In genomic region chr14:71341160-71341559, GRCh38 we compare ENCODE assay signal across 27 cellular contexts. TPM values are rescaled to one million over a fixed set of nuclear protein-coding genes. Genes with fewer than 3 reads are reported as not detected.
DNase-seq lines count a peak whose midpoint lies in the region; ATAC-seq and TF ChIP-seq lines count a peak whose summit lies in the region.
"Had no signal": no experiment of that assay in that cellular context is flagged by ENCODE, and none has a peak within 500 bp of the region (broad histone marks: within the 10 kb centered on the region; RNA-seq: fewer than 3 reads in every experiment).

No MANE protein-coding gene starts in this region.

- H3K27me3 Mint-ChIP-seq in activated CD8-positive, alpha-beta T cell treated with anti-CD3 and anti-CD28 coated beads, Interleukin-2, amount 10 ng/mL, durations not matched to agents 7 days and 5 days (ENCODE audit: low read depth) = no peaks in the 10 kb centered on the region
- H3K27me3 Mint-ChIP-seq in activated CD8-positive, alpha-beta T cell treated with anti-CD3 and anti-CD28 coated beads for 36 hours = no peaks in the 10 kb centered on the region
- H3K27me3 Mint-ChIP-seq: activated CD4-positive, alpha-beta memory T cell treated with anti-CD3 and anti-CD28 coated beads for 36 hours; stimulated activated memory B cell treated with anti-CD40 and anti-IgM and Interleukin-4, amounts not matched to agents 10 μg/mL and 1 μg/mL and 100 μg/mL, for 72 hours; type B pancreatic cell had no signal

- H3K9me3 Mint-ChIP-seq in activated CD8-positive, alpha-beta T cell treated with anti-CD3 and anti-CD28 coated beads, Interleukin-2, amount 10 ng/mL, durations not matched to agents 7 days and 5 days (ENCODE audit: insufficient read depth) = peaks cover 7% of the 10 kb centered on the region
- H3K9me3 Mint-ChIP-seq in activated CD8-positive, alpha-beta T cell treated with anti-CD3 and anti-CD28 coated beads for 36 hours = peaks cover 5% of the 10 kb centered on the region
- H3K9me3 Mint-ChIP-seq: activated CD4-positive, alpha-beta memory T cell treated with anti-CD3 and anti-CD28 coated beads for 36 hours; CD8-positive, alpha-beta T cell; GM23338; HFFc6; stimulated activated memory B cell treated with anti-CD40 and anti-IgM and Interleukin-4, amounts not matched to agents 10 μg/mL and 1 μg/mL and 100 μg/mL, for 72 hours had no signal

- ATAC-seq in activated CD8-positive, alpha-beta T cell treated with anti-CD3 and anti-CD28 coated beads, Interleukin-2, amount 10 ng/mL, durations not matched to agents 7 days and 5 days = no peak
- ATAC-seq in activated CD8-positive, alpha-beta T cell treated with anti-CD3 and anti-CD28 coated beads for 36 hours = no peak
- ATAC-seq in GM18498 (IDR thresholded peaks at IDR 0.05; ENCODE audit: unreplicated experiment) (no peak), GM19324 (IDR thresholded peaks at IDR 0.05; ENCODE audit: low FRiP score, unreplicated experiment) (no peak)
- ATAC-seq: activated naive CD4-positive, alpha-beta T cell treated with anti-CD3 and anti-CD28 coated beads, Interleukin-2, amount 50 U/mL, for 72 hours; CD8-positive, alpha-beta T cell; GM23338; left cardiac atrium; mucosa of descending colon; stimulated activated memory B cell treated with anti-CD40 and anti-IgM and Interleukin-4, amounts not matched to agents 10 μg/mL and 1 μg/mL and 100 μg/mL, for 72 hours had no signal

- no peak for TF ChIP-seq CTCF in activated CD8-positive, alpha-beta T cell treated with anti-CD3 and anti-CD28 coated beads for 36 hours (IDR thresholded peaks at IDR 0.05)
- TF ChIP-seq CTCF in RWPE1 (conservative IDR thresholded peaks at IDR 0.05; ENCODE audit: low read depth) = no peak

- H3K4me1 Mint-ChIP-seq in activated CD8-positive, alpha-beta T cell treated with anti-CD3 and anti-CD28 coated beads, Interleukin-2, amount 10 ng/mL, durations not matched to agents 7 days and 5 days (ENCODE audit: low read depth) = peaks cover 9% of the 10 kb centered on the region
- H3K4me1 Mint-ChIP-seq in activated CD8-positive, alpha-beta T cell treated with anti-CD3 and anti-CD28 coated beads for 36 hours (ENCODE audit: low read depth) = peaks cover 26% of the 10 kb centered on the region

- intact Hi-C loops in activated CD8-positive, alpha-beta T cell treated with anti-CD3 and anti-CD28 coated beads for 36 hours (cut with micrococcal nuclease) = no loop called here

- no peak overlapping the region for H3K4me3 Mint-ChIP-seq in activated CD8-positive, alpha-beta T cell treated with anti-CD3 and anti-CD28 coated beads, Interleukin-2, amount 10 ng/mL, durations not matched to agents 7 days and 5 days
- H3K4me3 Mint-ChIP-seq in activated CD8-positive, alpha-beta T cell treated with anti-CD3 and anti-CD28 coated beads for 36 hours = no peak overlapping the region
- H3K4me3 Mint-ChIP-seq: activated CD4-positive, alpha-beta memory T cell treated with anti-CD3 and anti-CD28 coated beads for 36 hours; CD8-positive, alpha-beta T cell; GM23338; HFFc6; nephron progenitor cell; stimulated activated memory B cell treated with anti-CD40 and anti-IgM and Interleukin-4, amounts not matched to agents 10 μg/mL and 1 μg/mL and 100 μg/mL, for 72 hours; type B pancreatic cell had no signal

- H3K27ac ChIP-seq in RWPE1 = no peak overlapping the region
- H3K27ac ChIP-seq: KMS-11, ovary had no signal

- DNase-seq in activated CD8-positive, alpha-beta T cell treated with anti-CD3 and anti-CD28 coated beads, Interleukin-2, amount 10 ng/mL, durations not matched to agents 7 days and 5 days = no peak
- no peak for DNase-seq in activated CD8-positive, alpha-beta T cell treated with anti-CD3 and anti-CD28 coated beads for 36 hours
- DNase-seq in NOMO-1 treated with dmso at 0.1 percent for 144 hours (lab: John Stamatoyannopoulos, UW; ENCODE audit: unreplicated experiment) (peak; percentile 34), iris pigment epithelial cell (ENCODE audit: low read depth) (peak; percentile 41), NCI-H69 (lab: John Stamatoyannopoulos, UW) (no peak), RWPE1 (ENCODE audit: low spot score) (no peak)
- DNase-seq: activated CD4-positive, alpha-beta memory T cell treated with anti-CD3 and anti-CD28 coated beads for 36 hours; activated CD4-positive, alpha-beta T cell treated with anti-CD3 and anti-CD28 coated beads for 1 hour; amygdala; CD8-positive, alpha-beta T cell; HFFc6; hypothalamus; left cardiac atrium; MM.1S; mucosa of descending colon; NCI-H1436 treated with DMSO at 0.1 percent for 48 hours; NCI-H226; nephron progenitor cell; ovary; SK-N-SH had no signal

- H3K36me3 Mint-ChIP-seq in activated CD8-positive, alpha-beta T cell treated with anti-CD3 and anti-CD28 coated beads, Interleukin-2, amount 10 ng/mL, durations not matched to agents 7 days and 5 days (ENCODE audit: low read depth) = peaks cover 22% of the 10 kb centered on the region
- H3K36me3 Mint-ChIP-seq in activated CD8-positive, alpha-beta T cell treated with anti-CD3 and anti-CD28 coated beads for 36 hours (ENCODE audit: low read depth) = peaks cover 21% of the 10 kb centered on the region

- H3K27ac Mint-ChIP-seq in activated CD8-positive, alpha-beta T cell treated with anti-CD3 and anti-CD28 coated beads, Interleukin-2, amount 10 ng/mL, durations not matched to agents 7 days and 5 days = peak overlapping the region; percentile 41
- no peak overlapping the region for H3K27ac Mint-ChIP-seq in activated CD8-positive, alpha-beta T cell treated with anti-CD3 and anti-CD28 coated beads for 36 hours
- H3K27ac Mint-ChIP-seq: activated CD4-positive, alpha-beta memory T cell treated with anti-CD3 and anti-CD28 coated beads for 36 hours; CD8-positive, alpha-beta T cell; HFFc6; nephron progenitor cell; type B pancreatic cell had no signal

- POLR2A ChIA-PET in activated CD8-positive, alpha-beta T cell treated with anti-CD3 and anti-CD28 coated beads, Interleukin-2, amount 10 ng/mL, durations not matched to agents 7 days and 5 days (lab: Charles Lee) = no interaction called here
- POLR2A ChIA-PET in activated CD8-positive, alpha-beta T cell treated with anti-CD3 and anti-CD28 coated beads for 36 hours (lab: Charles Lee) = interaction anchor here (0.7 kb wide), 1 partner anchor 523 kb away, joined by 3 read pairs; no protein-coding TSS in a partner anchor
- POLR2A ChIA-PET in RWPE1 (lab: Yijun Ruan, JAX; ENCODE audit: low non-redundant PET) = no interaction called here

- CTCF ChIA-PET in activated CD8-positive, alpha-beta T cell treated with anti-CD3 and anti-CD28 coated beads, Interleukin-2, amount 10 ng/mL, durations not matched to agents 7 days and 5 days (lab: Charles Lee) = no interaction called here
- CTCF ChIA-PET in activated CD8-positive, alpha-beta T cell treated with anti-CD3 and anti-CD28 coated beads for 36 hours (lab: Charles Lee) = no interaction called here
- CTCF ChIA-PET in RWPE1 (lab: Yijun Ruan, JAX) = no interaction called here

RNA-seq across cellular contexts. Expression of gene SIPA1L1, which starts 20.9 kb away (rescaled TPM):
- 10 to 100 TPM; 49.6 to 52.6 TPM for total RNA-seq in activated CD8-positive, alpha-beta T cell treated with anti-CD3 and anti-CD28 coated beads, Interleukin-2, amount 10 ng/mL, durations not matched to agents 7 days and 5 days
- 10 to 100 TPM; 52.0 to 57.7 TPM for total RNA-seq in activated CD8-positive, alpha-beta T cell treated with anti-CD3 and anti-CD28 coated beads for 36 hours

Comparison
In these comparisons a context has a peak if more than half of its experiments do, and no peak if none do; other contexts are left out.
1. DNase-seq: peak in NOMO-1 treated with dmso at 0.1 percent for 144 hours (single experiment) and iris pigment epithelial cell (single experiment); none in activated CD8-positive, alpha-beta T cell treated with anti-CD3 and anti-CD28 coated beads, Interleukin-2, amount 10 ng/mL, durations not matched to agents 7 days and 5 days (single experiment), activated CD8-positive, alpha-beta T cell treated with anti-CD3 and anti-CD28 coated beads for 36 hours (single experiment), NCI-H69 (single experiment) and RWPE1 (single experiment).